In the genomic region with DNA sequence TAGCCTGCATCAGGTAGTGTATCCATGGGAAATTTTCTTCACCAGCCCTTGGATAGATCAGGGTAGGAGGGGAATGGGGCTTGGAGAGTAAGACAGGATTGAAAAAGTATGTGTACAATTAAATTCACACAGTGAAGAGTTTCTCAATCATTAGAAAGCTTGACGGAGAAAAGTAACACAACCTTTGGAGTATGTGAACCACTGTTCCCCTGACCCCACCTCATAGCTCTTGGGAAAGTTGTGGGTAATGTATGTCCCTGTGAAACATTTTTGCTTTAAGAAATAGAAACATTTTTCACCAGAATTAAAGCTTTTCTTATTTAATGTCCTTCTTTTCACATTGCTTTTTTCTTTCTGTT, we compare ENCODE assay signal across 9 cellular contexts. TPM values are rescaled to one million over a fixed set of nuclear protein-coding genes. Genes with fewer than 3 reads are reported as not detected.
DNase-seq lines count a peak whose midpoint lies in the region; ATAC-seq and TF ChIP-seq lines count a peak whose summit lies in the region.
"Had no signal": no experiment of that assay in that cellular context is flagged by ENCODE, and none has a peak within 500 bp of the region (broad histone marks: within the 10 kb centered on the region; RNA-seq: fewer than 3 reads in every experiment).

No MANE protein-coding gene starts in this region.

- no peaks in the 10 kb centered on the region for H3K27me3 Mint-ChIP-seq in dendritic cell treated with granulocyte-macrophage colony-stimulating factor and Interleukin-4, amounts not matched to agents 40 ng/mL and 50 ng/mL, for 4 days

- TF ChIP-seq CTCF in smooth muscle cell (IDR thresholded peaks at IDR 0.05; ENCODE audit: borderline replicate concordance, insufficient read depth, poor library complexity, severe bottlenecking) (no peak), GM13976 (IDR thresholded peaks at IDR 0.05; ENCODE audit: borderline replicate concordance, control extremely low read depth, extremely low read depth, insufficient read depth, missing control alignments) (no peak)

- H3K9me3 Mint-ChIP-seq in dendritic cell treated with granulocyte-macrophage colony-stimulating factor and Interleukin-4, amounts not matched to agents 40 ng/mL and 50 ng/mL, for 4 days: no peaks in the 10 kb centered on the region

- ATAC-seq in GM19395 (IDR thresholded peaks at IDR 0.05; ENCODE audit: unreplicated experiment) (peak; percentile 39), HG03066 (IDR thresholded peaks at IDR 0.05; ENCODE audit: low read depth, unreplicated experiment) (peak; percentile 26)

- no peaks in the 10 kb centered on the region for H3K9me3 ChIP-seq in smooth muscle cell (replicated peaks; ENCODE audit: low read depth)
- H3K9me3 ChIP-seq: SJSA1 had no signal

- no peak overlapping the region for H3K27ac ChIP-seq in smooth muscle cell (ENCODE audit: low read depth)
- H3K27ac ChIP-seq: SJSA1 had no signal

- H3K4me3 ChIP-seq in smooth muscle cell: peak overlapping the region; percentile 16
- H3K4me3 ChIP-seq: SJSA1 had no signal

- H3K4me1 Mint-ChIP-seq in dendritic cell treated with granulocyte-macrophage colony-stimulating factor and Interleukin-4, amounts not matched to agents 40 ng/mL and 50 ng/mL, for 4 days (ENCODE audit: low read depth): peaks cover 63% of the 10 kb centered on the region

- peak overlapping the region; percentile 59 for H3K4me2 ChIP-seq in smooth muscle cell

- DNase-seq in smooth muscle cell (lab: John Stamatoyannopoulos, UW; ENCODE audit: unreplicated experiment): no peak
- no peak for DNase-seq in NCI-H1092 (lab: John Stamatoyannopoulos, UW)
- DNase-seq in Kasumi-1 (lab: John Stamatoyannopoulos, UW): no peak
- DNase-seq in GM13976 (ENCODE audit: low spot score): no peak
- no peak for DNase-seq in NCI-H2171 (lab: John Stamatoyannopoulos, UW)

- H3K79me2 ChIP-seq in smooth muscle cell (ENCODE audit: low read depth): no peaks in the 10 kb centered on the region

- H2AFZ ChIP-seq in smooth muscle cell (ENCODE audit: low read depth): peak overlapping the region; percentile 78

- no peak overlapping the region for H3K9ac ChIP-seq in smooth muscle cell (ENCODE audit: low read depth)

- no peaks in the 10 kb centered on the region for H4K20me1 ChIP-seq in smooth muscle cell (ENCODE audit: low read depth)

- WGBS in smooth muscle cell (ENCODE audit: low lambda C conversion rate): 87% methylated on average over 1 of the region's 1 CpG

- no peaks in the 10 kb centered on the region for H3K27me3 ChIP-seq in smooth muscle cell (ENCODE audit: low read depth)
- H3K27me3 ChIP-seq: SJSA1 had no signal

- H3K36me3 Mint-ChIP-seq in dendritic cell treated with granulocyte-macrophage colony-stimulating factor and Interleukin-4, amounts not matched to agents 40 ng/mL and 50 ng/mL, for 4 days (ENCODE audit: low read depth): peaks cover 44% of the 10 kb centered on the region

- H3K4me3 Mint-ChIP-seq in dendritic cell treated with granulocyte-macrophage colony-stimulating factor and Interleukin-4, amounts not matched to agents 40 ng/mL and 50 ng/mL, for 4 days: peak overlapping the region; percentile 88

- no peaks in the 10 kb centered on the region for H3K36me3 ChIP-seq in smooth muscle cell (ENCODE audit: low read depth)
- H3K36me3 ChIP-seq: SJSA1 had no signal

- in situ Hi-C loops in GM13976 (cut with MboI; ENCODE audit: low sequenced_read_pairs, unreplicated experiment): no loop called here

- peak overlapping the region; percentile 96 for H3K27ac Mint-ChIP-seq in dendritic cell treated with granulocyte-macrophage colony-stimulating factor and Interleukin-4, amounts not matched to agents 40 ng/mL and 50 ng/mL, for 4 days

- intact Hi-C loops in dendritic cell treated with granulocyte-macrophage colony-stimulating factor and Interleukin-4, amounts not matched to agents 40 ng/mL and 50 ng/mL, for 4 days (cut with micrococcal nuclease): loop anchor here (5.0 to 10.0 kb wide), 2 partner anchors 150 to 193 kb away; no protein-coding TSS in a partner anchor

- no peaks in the 10 kb centered on the region for H3F3A ChIP-seq in smooth muscle cell (ENCODE audit: low read depth)

- H3K4me1 ChIP-seq in smooth muscle cell (ENCODE audit: low read depth): no peaks in the 10 kb centered on the region
- H3K4me1 ChIP-seq: SJSA1 had no signal

RNA-seq across cellular contexts. Expression of gene CASP1, which starts 0.3 kb away (rescaled TPM):
- 0.90 TPM in 1 of 2 replicates, not detected in the other for total RNA-seq in smooth muscle cell
- polyA plus RNA-seq in smooth muscle cell: 1.2 TPM in 1 of 2 replicates, not detected in the other

RNA-seq across cellular contexts. Expression of gene CARD16, which starts 9.9 kb away (rescaled TPM):
- total RNA-seq in smooth muscle cell: 1.3 and 3.7 TPM in 2 replicates
- 5.5 and 12.7 TPM in 2 replicates for polyA plus RNA-seq in smooth muscle cell

RNA-seq across cellular contexts. Expression of gene CASP5, which starts 12.3 kb away (rescaled TPM):
- not detected in 2 replicates for total RNA-seq in smooth muscle cell
- polyA plus RNA-seq in smooth muscle cell: not detected in 2 replicates
- total RNA-seq: SJSA1 had no signal
